In the genomic region with DNA sequence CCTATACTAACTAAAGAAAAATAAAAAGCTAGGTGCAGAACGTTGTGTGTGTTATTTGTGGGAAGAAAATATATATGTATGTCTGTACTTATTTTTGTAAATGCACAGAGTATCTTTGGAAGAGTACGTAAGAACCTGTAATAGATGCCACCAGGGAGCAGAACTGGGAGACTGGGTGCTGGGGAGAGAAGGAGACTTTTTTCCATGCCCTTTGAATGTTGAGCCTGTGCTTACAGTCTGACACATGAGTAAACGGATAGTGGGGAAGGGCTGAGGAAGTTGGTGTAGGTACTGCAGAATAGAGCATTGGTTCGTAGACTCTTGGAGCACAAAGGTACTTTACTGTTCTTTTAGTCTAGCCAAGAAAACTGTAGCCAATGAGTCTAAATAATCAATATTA, we compare ENCODE assay signal across 16 cellular contexts. TPM values are rescaled to one million over a fixed set of nuclear protein-coding genes. Genes with fewer than 3 reads are reported as not detected.
DNase-seq lines count a peak whose midpoint lies in the region; ATAC-seq and TF ChIP-seq lines count a peak whose summit lies in the region.
"Had no signal": no experiment of that assay in that cellular context is flagged by ENCODE, and none has a peak within 500 bp of the region (broad histone marks: within the 10 kb centered on the region; RNA-seq: fewer than 3 reads in every experiment).

No MANE protein-coding gene starts in this region.

- H3K27ac Mint-ChIP-seq in activated CD4-positive, alpha-beta T cell treated with anti-CD3 and anti-CD28 coated beads, Interleukin-2, amount 10 ng/mL, durations not matched to agents 24 days and 14 days: no peak overlapping the region
- peak overlapping the region; percentile 93 for H3K27ac Mint-ChIP-seq in HFFc6
- H3K27ac Mint-ChIP-seq in brain: peak overlapping the region; percentile 1 to 93 (median 41)
- H3K27ac Mint-ChIP-seq in neural crest cell (ENCODE audit: unreplicated experiment): no peak overlapping the region

- peaks cover 4% of the 10 kb centered on the region for H3K4me1 Mint-ChIP-seq in activated CD4-positive, alpha-beta T cell treated with anti-CD3 and anti-CD28 coated beads, Interleukin-2, amount 10 ng/mL, durations not matched to agents 24 days and 14 days
- H3K4me1 Mint-ChIP-seq in HFFc6 (ENCODE audit: low read depth): peaks cover 43% of the 10 kb centered on the region
- H3K4me1 Mint-ChIP-seq in brain: peaks cover 25% of the 10 kb centered on the region
- peaks cover 24% of the 10 kb centered on the region for H3K4me1 Mint-ChIP-seq in neural crest cell

- H3K27me3 Mint-ChIP-seq in activated CD4-positive, alpha-beta T cell treated with anti-CD3 and anti-CD28 coated beads, Interleukin-2, amount 10 ng/mL, durations not matched to agents 24 days and 14 days: peaks cover 50% of the 10 kb centered on the region
- H3K27me3 Mint-ChIP-seq in HFFc6 (ENCODE audit: insufficient read depth): no peaks in the 10 kb centered on the region; the same call in 1 of the 2 replicates
- H3K27me3 Mint-ChIP-seq in brain: peaks cover 7% of the 10 kb centered on the region
- H3K27me3 Mint-ChIP-seq in neural crest cell (ENCODE audit: low read depth): peaks cover 2% of the 10 kb centered on the region

- ATAC-seq in GM18868 (IDR thresholded peaks at IDR 0.05; ENCODE audit: unreplicated experiment): no peak
- no peak for ATAC-seq in GM21360 (IDR thresholded peaks at IDR 0.05; ENCODE audit: unreplicated experiment)

- intact Hi-C loops in activated CD4-positive, alpha-beta T cell treated with anti-CD3 and anti-CD28 coated beads, Interleukin-2, amount 10 ng/mL, durations not matched to agents 24 days and 14 days (cut with micrococcal nuclease): no loop called here

- H3K36me3 Mint-ChIP-seq in activated CD4-positive, alpha-beta T cell treated with anti-CD3 and anti-CD28 coated beads, Interleukin-2, amount 10 ng/mL, durations not matched to agents 24 days and 14 days (ENCODE audit: low read depth): peaks cover 2% of the 10 kb centered on the region
- peaks cover 18% of the 10 kb centered on the region for H3K36me3 Mint-ChIP-seq in HFFc6 (ENCODE audit: low read depth)
- peaks cover 9% of the 10 kb centered on the region for H3K36me3 Mint-ChIP-seq in brain
- H3K36me3 Mint-ChIP-seq in neural crest cell (ENCODE audit: low read depth): peaks cover 21% of the 10 kb centered on the region

- CTCF ChIA-PET in RWPE1 (lab: Yijun Ruan, JAX): interaction anchor here (0.6 kb wide), 1 partner anchor 40 kb away, joined by 3 read pairs; no protein-coding TSS in a partner anchor

- POLR2A ChIA-PET in RWPE1 (lab: Yijun Ruan, JAX; ENCODE audit: low non-redundant PET): no interaction called here

- H3K9me3 Mint-ChIP-seq in activated CD4-positive, alpha-beta T cell treated with anti-CD3 and anti-CD28 coated beads, Interleukin-2, amount 10 ng/mL, durations not matched to agents 24 days and 14 days: peaks cover under 1% of the 10 kb centered on the region
- peaks cover 5% of the 10 kb centered on the region; the same call in 1 of the 2 replicates for H3K9me3 Mint-ChIP-seq in HFFc6
- peaks cover 17 to 57% (median 32%) of the 10 kb centered on the region in 5 experiments for H3K9me3 Mint-ChIP-seq in brain
- H3K9me3 Mint-ChIP-seq in neural crest cell: peaks cover 6% of the 10 kb centered on the region

- DNase-seq in activated CD4-positive, alpha-beta T cell treated with anti-CD3 and anti-CD28 coated beads, Interleukin-2, amount 10 ng/mL, durations not matched to agents 24 days and 14 days: no peak
- DNase-seq in activated CD4-positive, alpha-beta T cell treated with anti-CD3 and anti-CD28 coated beads, Interleukin-2, amount 50 U/mL, for 1 hour: no peak
- DNase-seq in HFFc6 (no peak), neural crest cell (ENCODE audit: low read depth, low spot score) (no peak), RWPE1 (ENCODE audit: low spot score) (no peak)
- DNase-seq: activated effector memory CD4-positive, alpha-beta T cell treated with Interleukin-2 at 50 U/mL for 16 hours; DND-41; islet precursor cell; mammary epithelial cell; MV-4-11; NCI-H2029; WERI-Rb-1 had no signal

- TF ChIP-seq CTCF in HFFc6 (IDR thresholded peaks at IDR 0.05) (no peak), brain (conservative IDR thresholded peaks at IDR 0.05) (no peak), neural crest cell (conservative IDR thresholded peaks at IDR 0.05) (no peak), RWPE1 (conservative IDR thresholded peaks at IDR 0.05; ENCODE audit: low read depth) (no peak)

- H3K27ac ChIP-seq in RWPE1: no peak overlapping the region
- H3K27ac ChIP-seq: BLaER1 treated with 17β-estradiol and CSF1 and Interleukin-3, amounts not matched to agents 10 nM and 100 nM; WERI-Rb-1 had no signal

- H3K4me3 Mint-ChIP-seq in activated CD4-positive, alpha-beta T cell treated with anti-CD3 and anti-CD28 coated beads, Interleukin-2, amount 10 ng/mL, durations not matched to agents 24 days and 14 days: peak overlapping the region; percentile 7
- peak overlapping the region; percentile 92 for H3K4me3 Mint-ChIP-seq in HFFc6
- H3K4me3 Mint-ChIP-seq in brain: peak overlapping the region; percentile 52 to 89 (median 84)
- peak overlapping the region; percentile 79 for H3K4me3 Mint-ChIP-seq in neural crest cell

RNA-seq across cellular contexts. Expression of gene SCRN1, which starts 1.3 kb away (rescaled TPM):
- total RNA-seq in activated CD4-positive, alpha-beta T cell treated with anti-CD3 and anti-CD28 coated beads, Interleukin-2, amount 10 ng/mL, durations not matched to agents 24 days and 14 days: 0.66 and 0.84 TPM in 2 replicates
- 100 to 1,000 TPM; 137 to 168 (median 145) TPM for total RNA-seq in HFFc6 (2021; fragmentation: NEBNext Ultra II Directional; extraction: Animal tissue kit (Norgen Biotek cat#: 25700))
- polyA plus RNA-seq in brain (ENCODE audit: insufficient read depth, low read depth, low replicate concordance): 142 TPM
- total RNA-seq in neural crest cell: 76.8 and 79.4 TPM in 2 replicates

RNA-seq across cellular contexts. Expression of gene FKBP14, which starts 35.6 kb away (rescaled TPM):
- total RNA-seq in activated CD4-positive, alpha-beta T cell treated with anti-CD3 and anti-CD28 coated beads, Interleukin-2, amount 10 ng/mL, durations not matched to agents 24 days and 14 days: 8.2 and 8.6 TPM in 2 replicates
- total RNA-seq in HFFc6 (2021; fragmentation: NEBNext Ultra II Directional; extraction: Animal tissue kit (Norgen Biotek cat#: 25700)): 10 to 100 TPM; 60.0 to 73.0 (median 64.4) TPM
- 1.5 TPM for polyA plus RNA-seq in brain (ENCODE audit: insufficient read depth, low read depth, low replicate concordance)
- total RNA-seq in neural crest cell: 20.3 and 21.3 TPM in 2 replicates

RNA-seq across cellular contexts. Expression of gene PLEKHA8, which starts 37.3 kb away (rescaled TPM):
- total RNA-seq in activated CD4-positive, alpha-beta T cell treated with anti-CD3 and anti-CD28 coated beads, Interleukin-2, amount 10 ng/mL, durations not matched to agents 24 days and 14 days: 10.5 and 10.7 TPM in 2 replicates
- total RNA-seq in HFFc6 (2021; fragmentation: NEBNext Ultra II Directional; extraction: Animal tissue kit (Norgen Biotek cat#: 25700)): 10 to 100 TPM in 2 of 6 experiments, 1 to 10 TPM in 4; 9.1 to 10.1 (median 9.6) TPM
- polyA plus RNA-seq in brain (ENCODE audit: insufficient read depth, low read depth, low replicate concordance): 5.0 TPM
- total RNA-seq in neural crest cell: 60.1 and 63.3 TPM in 2 replicates

Comparison
In these comparisons a context has a peak if more than half of its experiments do, and no peak if none do; other contexts are left out.
1. H3K27ac Mint-ChIP-seq: peak in HFFc6 (single experiment) and brain (5 of 5); none in activated CD4-positive, alpha-beta T cell treated with anti-CD3 and anti-CD28 coated beads, Interleukin-2, amount 10 ng/mL, durations not matched to agents 24 days and 14 days (single experiment) and neural crest cell (single experiment).
2. H3K4me3 Mint-ChIP-seq: peak in every context shown above with its lines; median percentile 92 in HFFc6; 84 in brain; 79 in neural crest cell; 7 in activated CD4-positive, alpha-beta T cell treated with anti-CD3 and anti-CD28 coated beads, Interleukin-2, amount 10 ng/mL, durations not matched to agents 24 days and 14 days.
3. RNA of gene SCRN1, which starts 1.3 kb away (total RNA-seq): 137 to 168 TPM in HFFc6 and 76.8 to 79.4 TPM in neural crest cell; 0.66 to 0.84 TPM in activated CD4-positive, alpha-beta T cell treated with anti-CD3 and anti-CD28 coated beads, Interleukin-2, amount 10 ng/mL, durations not matched to agents 24 days and 14 days; every median in the first group is over 10 times any median in the second.